Comparison of ENCODE assay signal across 17 cellular contexts in genomic region chr5:79975422-79975821, GRCh38.
"Had no signal": no experiment of that assay in that cellular context is flagged by ENCODE, and none has a peak within 500 bp of the region (broad histone marks: within the 10 kb centered on the region; RNA-seq: fewer than 3 reads in every experiment).

No MANE protein-coding gene starts in this region.

- H3K4me1 ChIP-seq: adrenal gland, left ventricle myocardium inferior, suprapubic skin had no signal

- H3K9me3 Mint-ChIP-seq: activated T-cell treated with anti-CD3 and anti-CD28 coated beads, Interleukin-2, amount 50 U/mL, for 4 hours; memory B cell; natural killer cell; stimulated activated naive CD8-positive, alpha-beta T cell treated with anti-CD3 and anti-CD28 coated beads, Interleukin-15, Interleukin-2, amounts not matched to agents 100 ng/mL and 50 ng/mL, for 24 hours; T-helper 1 cell treated with Interleukin-12 subunit alpha and Interleukin-12 subunit beta and Interleukin-4 antibody, amounts not matched to agents 30 μg/mL and 1 μg/mL, for 36 hours; type B pancreatic cell had no signal

- H3K27me3 Mint-ChIP-seq: memory B cell; stimulated activated naive CD8-positive, alpha-beta T cell treated with anti-CD3 and anti-CD28 coated beads, Interleukin-15, Interleukin-2, amounts not matched to agents 100 ng/mL and 50 ng/mL, for 24 hours had no signal

- DNase-seq: activated CD4-positive, alpha-beta T cell treated with anti-CD3 and anti-CD28 coated beads, Interleukin-2, amount 50 U/mL, for 48 hours; activated effector memory CD4-positive, alpha-beta T cell treated with Interleukin-2 at 50 U/mL for 16 hours; activated naive CD4-positive, alpha-beta T cell treated with anti-CD3 and anti-CD28 coated beads, Interleukin-2, amount 50 U/mL, for 16 hours; activated T-cell treated with anti-CD3 and anti-CD28 coated beads, Interleukin-2, amount 50 U/mL, for 4 hours; adrenal gland; left ventricle myocardium inferior; natural killer cell; posterior cingulate gyrus had no signal

- H3K4me1 Mint-ChIP-seq: natural killer cell had no signal

- H3K4me3 ChIP-seq: adrenal gland, cardiac muscle cell, hepatocyte, left ventricle myocardium inferior, skin epidermis, suprapubic skin had no signal

- ATAC-seq: activated T-cell treated with anti-CD3 and anti-CD28 coated beads, Interleukin-2, amount 50 U/mL, for 4 hours; natural killer cell had no signal

- H3K27me3 ChIP-seq: adrenal gland, cardiac muscle cell, hepatocyte, suprapubic skin had no signal

- H3K27ac ChIP-seq: adrenal gland, cardiac muscle cell, hepatocyte, left ventricle myocardium inferior, suprapubic skin, VCaP had no signal

- H3K27ac Mint-ChIP-seq: memory B cell; natural killer cell; stimulated activated naive CD8-positive, alpha-beta T cell treated with anti-CD3 and anti-CD28 coated beads, Interleukin-15, Interleukin-2, amounts not matched to agents 100 ng/mL and 50 ng/mL, for 24 hours; T-helper 1 cell treated with Interleukin-12 subunit alpha and Interleukin-12 subunit beta and Interleukin-4 antibody, amounts not matched to agents 30 μg/mL and 1 μg/mL, for 36 hours; type B pancreatic cell had no signal

- H3K9me3 ChIP-seq: adrenal gland, left ventricle myocardium inferior, suprapubic skin had no signal

- H3K4me3 Mint-ChIP-seq: activated T-cell treated with anti-CD3 and anti-CD28 coated beads, Interleukin-2, amount 50 U/mL, for 4 hours; memory B cell; natural killer cell; stimulated activated naive CD8-positive, alpha-beta T cell treated with anti-CD3 and anti-CD28 coated beads, Interleukin-15, Interleukin-2, amounts not matched to agents 100 ng/mL and 50 ng/mL, for 24 hours; T-helper 1 cell treated with Interleukin-12 subunit alpha and Interleukin-12 subunit beta and Interleukin-4 antibody, amounts not matched to agents 30 μg/mL and 1 μg/mL, for 36 hours; type B pancreatic cell had no signal
